1 cellular context compared by ENCODE assay signal in the genomic region with DNA sequence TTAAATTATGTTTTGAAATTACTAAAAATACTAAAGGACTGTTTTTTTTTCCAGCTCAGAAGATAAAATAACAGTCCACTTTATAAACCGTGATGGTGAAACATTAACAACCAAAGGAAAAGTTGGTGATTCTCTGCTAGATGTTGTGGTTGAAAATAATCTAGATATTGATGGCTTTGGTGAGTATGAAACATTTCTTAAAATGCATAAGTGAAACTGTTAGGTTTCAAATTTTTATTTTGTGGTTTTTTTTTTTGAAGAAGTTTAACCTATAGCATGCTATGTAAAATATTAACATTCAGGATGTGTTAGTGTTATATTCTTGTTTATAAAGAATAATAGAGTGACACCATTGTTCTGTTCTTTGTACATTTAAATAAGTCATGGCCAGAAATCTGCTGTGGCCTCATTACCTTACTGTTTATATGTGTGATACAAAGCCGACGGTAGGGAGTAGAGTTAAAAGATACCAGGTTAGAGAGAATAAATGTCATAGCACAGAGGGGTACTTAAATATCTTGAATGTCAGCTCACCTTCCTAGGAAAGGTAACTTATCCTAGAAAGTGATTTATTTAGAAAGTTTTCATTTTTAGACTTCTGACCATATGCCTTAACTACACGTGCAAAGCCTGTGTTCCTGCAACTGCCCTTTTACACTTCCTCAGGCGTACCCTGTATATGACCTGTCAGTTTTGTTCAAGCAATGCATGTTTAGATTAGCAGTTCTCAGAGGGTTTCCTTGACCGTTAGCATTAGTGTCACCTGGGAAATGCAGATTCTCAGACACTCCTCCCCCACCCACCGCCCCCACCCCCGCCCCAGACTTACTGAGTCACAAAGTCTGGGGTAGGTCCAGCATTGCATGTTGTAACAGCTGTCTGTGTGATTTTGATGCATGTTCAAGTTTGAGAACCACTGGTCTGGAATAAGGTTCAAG.
TF ChIP-seq lines count a peak whose summit lies in the region.

No MANE protein-coding gene starts in this region.

TF ChIP-seq in GM12878, 131 proteins besides CTCF, POLR2A, EP300 and RAD21 (continued from another document):
- TF ChIP-seq BHLHE40 (IDR thresholded peaks at IDR 0.05; ENCODE audit: borderline replicate concordance in 1 of 2, low read depth in 2 of 2, low read length in 1 of 2) = peak; percentile 60 to 73; a peak in 3 of 4 replicates
- TF ChIP-seq, protein P1, sequence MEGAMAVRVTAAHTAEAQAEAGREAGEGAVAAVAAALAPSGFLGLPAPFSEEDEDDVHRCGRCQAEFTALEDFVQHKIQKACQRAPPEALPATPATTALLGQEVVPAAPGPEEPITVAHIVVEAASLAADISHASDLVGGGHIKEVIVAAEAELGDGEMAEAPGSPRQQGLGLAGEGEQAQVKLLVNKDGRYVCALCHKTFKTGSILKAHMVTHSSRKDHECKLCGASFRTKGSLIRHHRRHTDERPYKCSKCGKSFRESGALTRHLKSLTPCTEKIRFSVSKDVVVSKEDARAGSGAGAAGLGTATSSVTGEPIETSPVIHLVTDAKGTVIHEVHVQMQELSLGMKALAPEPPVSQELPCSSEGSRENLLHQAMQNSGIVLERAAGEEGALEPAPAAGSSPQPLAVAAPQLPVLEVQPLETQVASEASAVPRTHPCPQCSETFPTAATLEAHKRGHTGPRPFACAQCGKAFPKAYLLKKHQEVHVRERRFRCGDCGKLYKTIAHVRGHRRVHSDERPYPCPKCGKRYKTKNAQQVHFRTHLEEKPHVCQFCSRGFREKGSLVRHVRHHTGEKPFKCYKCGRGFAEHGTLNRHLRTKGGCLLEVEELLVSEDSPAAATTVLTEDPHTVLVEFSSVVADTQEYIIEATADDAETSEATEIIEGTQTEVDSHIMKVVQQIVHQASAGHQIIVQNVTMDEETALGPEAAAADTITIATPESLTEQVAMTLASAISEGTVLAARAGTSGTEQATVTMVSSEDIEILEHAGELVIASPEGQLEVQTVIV (IDR thresholded peaks at IDR 0.05; ENCODE audit: borderline replicate concordance, partially characterized antibody) = no peak
